ENCODE assay signal across 19 cellular contexts in genomic region chr2:216909541-216910175, GRCh38. TPM values are rescaled to one million over a fixed set of nuclear protein-coding genes. Genes with fewer than 3 reads are reported as not detected.
"Had no signal": no experiment of that assay in that cellular context is flagged by ENCODE, and none has a peak within 500 bp of the region (broad histone marks: within the 10 kb centered on the region; RNA-seq: fewer than 3 reads in every experiment).

No MANE protein-coding gene starts in this region.

- H3K27me3 Mint-ChIP-seq: activated naive CD8-positive, alpha-beta T cell treated with anti-CD3 and anti-CD28 coated beads, Interleukin-2, amount 50 U/mL, for 24 hours; stimulated activated naive B cell treated with anti-CD40 and anti-IgM and Interleukin-4, amounts not matched to agents 10 μg/mL and 1 μg/mL and 100 μg/mL, for 72 hours had no signal

- ATAC-seq: activated CD4-positive, CD25-positive, alpha-beta regulatory T cell treated with anti-CD3 and anti-CD28 coated beads, Interleukin-2, amount 50 U/mL, for 24 hours; activated naive CD8-positive, alpha-beta T cell treated with anti-CD3 and anti-CD28 coated beads, Interleukin-2, amount 50 U/mL, for 24 hours; activated T-helper 17 cell treated with anti-CD3 and anti-CD28 coated beads, Interleukin-2, amount 50 U/mL, for 72 hours; esophagus mucosa; natural killer cell treated with Interleukin-12 subunit alpha and Interleukin-12 subunit beta and Interleukin-15 and Interleukin-18, amount 100 ng/mL, for 72 hours; stimulated activated naive B cell treated with anti-CD40 and anti-IgM and Interleukin-4, amounts not matched to agents 10 μg/mL and 1 μg/mL and 100 μg/mL, for 72 hours had no signal

- FAIRE-seq: urothelium cell line had no signal

- H3K27ac Mint-ChIP-seq: activated naive CD8-positive, alpha-beta T cell treated with anti-CD3 and anti-CD28 coated beads, Interleukin-2, amount 50 U/mL, for 24 hours; activated T-helper 17 cell treated with anti-CD3 and anti-CD28 coated beads, Interleukin-2, amount 50 U/mL, for 72 hours; natural killer cell treated with Interleukin-12 subunit alpha and Interleukin-12 subunit beta and Interleukin-15 and Interleukin-18, amount 100 ng/mL, for 72 hours; stimulated activated naive B cell treated with anti-CD40 and anti-IgM and Interleukin-4, amounts not matched to agents 10 μg/mL and 1 μg/mL and 100 μg/mL, for 72 hours; T-helper 2 cell treated with Interferon-gamma antibody and Interleukin-4, amounts not matched to agents 5 μg/mL and 100 μg/mL, for 36 hours had no signal

- H3K36me3 Mint-ChIP-seq: natural killer cell treated with Interleukin-12 subunit alpha and Interleukin-12 subunit beta and Interleukin-15 and Interleukin-18, amount 100 ng/mL, for 72 hours; stimulated activated naive B cell treated with anti-CD40 and anti-IgM and Interleukin-4, amounts not matched to agents 10 μg/mL and 1 μg/mL and 100 μg/mL, for 72 hours had no signal

- H3K4me1 Mint-ChIP-seq: activated naive CD8-positive, alpha-beta T cell treated with anti-CD3 and anti-CD28 coated beads, Interleukin-2, amount 50 U/mL, for 24 hours; activated T-helper 17 cell treated with anti-CD3 and anti-CD28 coated beads, Interleukin-2, amount 50 U/mL, for 72 hours; stimulated activated naive B cell treated with anti-CD40 and anti-IgM and Interleukin-4, amounts not matched to agents 10 μg/mL and 1 μg/mL and 100 μg/mL, for 72 hours had no signal

- DNase-seq: activated CD4-positive, alpha-beta T cell treated with anti-CD3 and anti-CD28 coated beads, Interleukin-2, amount 50 U/mL, for 4 hours; activated naive CD4-positive, alpha-beta T cell treated with Interleukin-2 at 50 U/mL for 16 hours; activated naive CD8-positive, alpha-beta T cell treated with anti-CD3 and anti-CD28 coated beads, Interleukin-2, amount 50 U/mL, for 24 hours; activated T-cell treated with anti-CD3 and anti-CD28 coated beads for 4 hours; aorta; nucleus accumbens; posterior cingulate gyrus; stimulated activated CD4-positive, alpha-beta T cell treated with anti-CD3 and anti-CD28 coated beads, Interleukin-15, amount 100 ng/mL, for 24 hours; stimulated activated CD4-positive, alpha-beta T cell treated with anti-CD3 and anti-CD28 coated beads, Interleukin-4, amount 100 ng/mL, for 1 hour; stimulated activated naive B cell treated with anti-CD40 and anti-IgM and Interleukin-4, amounts not matched to agents 10 μg/mL and 1 μg/mL and 100 μg/mL, for 72 hours; thyroid gland had no signal

- H3K4me3 Mint-ChIP-seq: activated naive CD8-positive, alpha-beta T cell treated with anti-CD3 and anti-CD28 coated beads, Interleukin-2, amount 50 U/mL, for 24 hours; activated T-helper 17 cell treated with anti-CD3 and anti-CD28 coated beads, Interleukin-2, amount 50 U/mL, for 72 hours; natural killer cell treated with Interleukin-12 subunit alpha and Interleukin-12 subunit beta and Interleukin-15 and Interleukin-18, amount 100 ng/mL, for 72 hours; stimulated activated naive B cell treated with anti-CD40 and anti-IgM and Interleukin-4, amounts not matched to agents 10 μg/mL and 1 μg/mL and 100 μg/mL, for 72 hours; T-helper 2 cell treated with Interferon-gamma antibody and Interleukin-4, amounts not matched to agents 5 μg/mL and 100 μg/mL, for 36 hours had no signal

- H3K9me3 Mint-ChIP-seq: activated naive CD8-positive, alpha-beta T cell treated with anti-CD3 and anti-CD28 coated beads, Interleukin-2, amount 50 U/mL, for 24 hours; activated T-helper 17 cell treated with anti-CD3 and anti-CD28 coated beads, Interleukin-2, amount 50 U/mL, for 72 hours; natural killer cell treated with Interleukin-12 subunit alpha and Interleukin-12 subunit beta and Interleukin-15 and Interleukin-18, amount 100 ng/mL, for 72 hours; stimulated activated naive B cell treated with anti-CD40 and anti-IgM and Interleukin-4, amounts not matched to agents 10 μg/mL and 1 μg/mL and 100 μg/mL, for 72 hours; T-helper 2 cell treated with Interferon-gamma antibody and Interleukin-4, amounts not matched to agents 5 μg/mL and 100 μg/mL, for 36 hours had no signal

RNA-seq across cellular contexts. Expression of gene TNP1, which starts 49.8 kb away (rescaled TPM):
- total RNA-seq: activated T-helper 17 cell treated with anti-CD3 and anti-CD28 coated beads, Interleukin-2, amount 50 U/mL, for 72 hours; aorta; esophagus mucosa; lower leg skin; mesenteric fat pad; natural killer cell treated with Interleukin-12 subunit alpha and Interleukin-12 subunit beta and Interleukin-15 and Interleukin-18, amount 100 ng/mL, for 72 hours had no signal
